In the genomic region with DNA sequence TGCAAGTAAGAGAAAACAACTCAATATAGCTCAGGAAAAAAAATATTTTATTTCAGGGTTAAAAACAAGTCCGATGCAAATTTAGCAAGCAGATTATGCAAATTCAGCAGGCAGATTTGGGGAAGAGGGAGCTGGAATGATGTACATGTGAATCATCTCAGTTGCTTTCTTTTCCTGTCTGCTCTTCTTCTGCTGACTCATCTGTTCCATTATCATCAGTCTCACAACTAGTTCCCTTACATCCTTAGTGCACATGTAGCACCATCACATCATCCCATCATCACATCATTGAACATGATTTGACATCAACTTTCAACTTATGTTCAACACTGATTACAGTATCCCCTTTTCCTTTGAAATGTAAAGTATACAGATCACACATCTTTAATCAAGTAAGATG, we compare ENCODE assay signal across 1 cellular context.
TF ChIP-seq lines count a peak whose summit lies in the region.

No MANE protein-coding gene starts in this region.

TF ChIP-seq in IMR-90, 13 proteins besides CTCF, POLR2A, EP300 and RAD21 (continued from another document):
- no peak for TF ChIP-seq FOS (IDR thresholded peaks at IDR 0.05; ENCODE audit: low read depth, low read length)
